ENCODE assay signal across 11 cellular contexts in genomic region chr22:39183991-39184585, GRCh38. TPM values are rescaled to one million over a fixed set of nuclear protein-coding genes. Genes with fewer than 3 reads are reported as not detected.
A peak's percentile ranks its signal among the peaks of the same experiment; 100 is the strongest.
DNase-seq lines count a peak whose midpoint lies in the region; ATAC-seq, FAIRE-seq and TF ChIP-seq lines count a peak whose summit lies in the region.
"Had no signal": no experiment of that assay in that cellular context is flagged by ENCODE, and none has a peak within 500 bp of the region (broad histone marks: within the 10 kb centered on the region; RNA-seq: fewer than 3 reads in every experiment).

No MANE protein-coding gene starts in this region.

- H3K79me1 ChIP-seq in mesendoderm (ENCODE audit: low read length): no peaks in the 10 kb centered on the region

- POLR2A ChIA-PET in A549 (lab: Yijun Ruan, JAX): no interaction called here

- H3K18ac ChIP-seq in mesendoderm (ENCODE audit: low read length): no peak overlapping the region

- no peak for TF ChIP-seq POLR2A in A549 (IDR thresholded peaks at IDR 0.05; ENCODE audit: low read length)

- TF ChIP-seq EP300 in A549 (IDR thresholded peaks at IDR 0.05) (no peak), Ishikawa (IDR thresholded peaks at IDR 0.05; ENCODE audit: borderline replicate concordance) (no peak)

- TF ChIP-seq RAD21 in A549 (conservative IDR thresholded peaks at IDR 0.05 in 1 of 2, IDR thresholded peaks at IDR 0.05 in 1 of 2): no peak
- TF ChIP-seq RAD21 in Ishikawa (IDR thresholded peaks at IDR 0.05; ENCODE audit: low read depth): no peak

- H3K79me2 ChIP-seq in fibroblast of lung (ENCODE audit: control insufficient read depth, insufficient read depth, low read length) (no peaks in the 10 kb centered on the region), mesendoderm (ENCODE audit: control insufficient read depth, insufficient read depth, low read length) (no peaks in the 10 kb centered on the region)

- no peaks in the 10 kb centered on the region for H4K20me1 ChIP-seq in fibroblast of lung (ENCODE audit: control insufficient read depth, extremely low read depth, insufficient read depth, low read length)

- 0 out of 6 replicates have a peak overlapping the region, but pooled peaks of 1 of the 2 experiments have one; percentile 3 for H3K27ac ChIP-seq in A549
- H3K27ac ChIP-seq in fibroblast of lung (ENCODE audit: insufficient read depth, low read length): peak overlapping the region; percentile 86
- H3K27ac ChIP-seq in mesendoderm (ENCODE audit: low read depth, low read length): no peak overlapping the region
- no peak overlapping the region for H3K27ac ChIP-seq in effector memory CD4-positive, alpha-beta T cell (ENCODE audit: insufficient read depth, low read length, poor library complexity, severe bottlenecking)

- ATAC-seq in A549 (peak; percentile 49 to 74; a peak in 3 of 6 replicates), HG03432 (IDR thresholded peaks at IDR 0.05; ENCODE audit: unreplicated experiment) (no peak)

- no peak for FAIRE-seq in A549 (lab: Jason Lieb, UNC)

- no peak overlapping the region for H2BK5ac ChIP-seq in mesendoderm (ENCODE audit: low read length)

- DNase-seq in A549 (ENCODE audit: low read depth in 1 of 2, low spot score in 1 of 2) (peak in 1 of 2 experiments; percentile 29), fibroblast of lung (ENCODE audit: low read depth in 2 of 2) (peak; percentile 77 to 80), mesendoderm (peak; percentile 56), NCI-H1048 (lab: John Stamatoyannopoulos, UW) (no peak)
- no peak for DNase-seq in effector CD4-positive, alpha-beta T cell
- no peak for DNase-seq in effector memory CD4-positive, alpha-beta T cell
- DNase-seq: NCI-H748 treated with DMSO at 0.1 percent for 48 hours, occipital lobe had no signal

- WGBS in A549 (ENCODE audit: missing lambda C conversion rate): 77% methylated on average over 11 of the region's 13 CpGs
- WGBS in mesendoderm (ENCODE audit: extremely low coverage, insufficient coverage, low lambda C conversion rate): no CpG with 5 or more reads among the region's 13 CpGs

- H4K5ac ChIP-seq in mesendoderm (ENCODE audit: low read length): no peak overlapping the region

- CTCF ChIA-PET in A549 (lab: Yijun Ruan, JAX): interaction anchor here (0.7 to 1.3 kb wide), 4 partner anchors 9 to 31 kb away, joined by 3 to 4 read pairs (median 4); no protein-coding TSS in a partner anchor

- no peak overlapping the region for H2AK5ac ChIP-seq in mesendoderm (ENCODE audit: low read length)

- H2BK120ac ChIP-seq in mesendoderm (ENCODE audit: low read depth, low read length): no peak overlapping the region

- H3K9me3 ChIP-seq in A549 (no peaks in the 10 kb centered on the region), fibroblast of lung (ENCODE audit: control insufficient read depth, insufficient read depth, low read depth, low read length) (no peaks in the 10 kb centered on the region)
- no peaks in the 10 kb centered on the region for H3K9me3 ChIP-seq in effector memory CD4-positive, alpha-beta T cell (ENCODE audit: control insufficient read depth, low read length)
- H3K9me3 ChIP-seq: adrenal gland had no signal

- H4K8ac ChIP-seq in mesendoderm (ENCODE audit: low read depth, low read length): no peak overlapping the region

- H3K4me1 ChIP-seq in A549 (no peaks in the 10 kb centered on the region), fibroblast of lung (ENCODE audit: control insufficient read depth, extremely low read depth, insufficient read depth, low read length) (peaks cover 16% of the 10 kb centered on the region), mesendoderm (ENCODE audit: control insufficient read depth, low read depth, low read length) (peaks cover 3% of the 10 kb centered on the region)
- H3K4me1 ChIP-seq in effector memory CD4-positive, alpha-beta T cell (ENCODE audit: control insufficient read depth, insufficient read depth, low read length, poor library complexity, severe bottlenecking): no peaks in the 10 kb centered on the region

- no peak overlapping the region for H2BK15ac ChIP-seq in mesendoderm (replicated peaks; ENCODE audit: low read depth)

- H3K4ac ChIP-seq in mesendoderm (ENCODE audit: low read depth, low read length): no peak overlapping the region

- H3K4me2 ChIP-seq in A549 (no peak overlapping the region), fibroblast of lung (ENCODE audit: extremely low read depth, insufficient read depth, low read length) (peak overlapping the region; percentile 2), mesendoderm (ENCODE audit: low read length) (no peak overlapping the region)

- H3K36me3 ChIP-seq in fibroblast of lung (ENCODE audit: control insufficient read depth, insufficient read depth, low read length): no peaks in the 10 kb centered on the region
- no peaks in the 10 kb centered on the region for H3K36me3 ChIP-seq in mesendoderm (ENCODE audit: control insufficient read depth, insufficient read depth, low read length)
- no peaks in the 10 kb centered on the region for H3K36me3 ChIP-seq in effector memory CD4-positive, alpha-beta T cell (ENCODE audit: control insufficient read depth, insufficient read depth, low read length)
- H3K36me3 ChIP-seq: adrenal gland had no signal

- no peaks in the 10 kb centered on the region for H3K27me3 ChIP-seq in fibroblast of lung (ENCODE audit: control insufficient read depth, insufficient read depth, low read length)
- no peaks in the 10 kb centered on the region for H3K27me3 ChIP-seq in mesendoderm (ENCODE audit: insufficient read depth, low read length, poor library complexity)
- no peaks in the 10 kb centered on the region for H3K27me3 ChIP-seq in effector memory CD4-positive, alpha-beta T cell (replicated peaks; ENCODE audit: control insufficient read depth, insufficient read depth, low read length, poor library complexity, severe bottlenecking)
- H3K27me3 ChIP-seq: adrenal gland had no signal

- no peak overlapping the region for H3K56ac ChIP-seq in mesendoderm (ENCODE audit: low read length)

- H3K4me3 ChIP-seq in A549: no peak overlapping the region
- no peak overlapping the region for H3K4me3 ChIP-seq in fibroblast of lung (replicated peaks in 1 of 4; ENCODE audit: control extremely low read depth in 1 of 4, insufficient read depth in 1 of 4, low read depth in 3 of 4, low read length in 4 of 4)
- H3K4me3 ChIP-seq in mesendoderm (ENCODE audit: low read length): no peak overlapping the region
- no peak overlapping the region for H3K4me3 ChIP-seq in effector memory CD4-positive, alpha-beta T cell (ENCODE audit: insufficient read depth, low read depth, low read length, poor library complexity, severe bottlenecking)
- H3K4me3 ChIP-seq: adrenal gland had no signal

- H3K23ac ChIP-seq in mesendoderm (ENCODE audit: low read length): no peak overlapping the region

- TF ChIP-seq CTCF in A549 (IDR thresholded peaks at IDR 0.05) (no peak), fibroblast of lung (conservative IDR thresholded peaks at IDR 0.05 in 1 of 2, IDR thresholded peaks at IDR 0.05 in 1 of 2; ENCODE audit: low read depth in 1 of 2, low read length in 2 of 2) (no peak)

- H3K9ac ChIP-seq in fibroblast of lung (ENCODE audit: insufficient read depth, low read length) (peak overlapping the region; percentile 37), mesendoderm (ENCODE audit: low read length) (no peak overlapping the region)

- H2AFZ ChIP-seq in fibroblast of lung (ENCODE audit: low read length): no peak overlapping the region

TF ChIP-seq in A549, 52 proteins besides CTCF, POLR2A, EP300 and RAD21 (continues in another document):
- TF ChIP-seq FOSL2 (IDR thresholded peaks at IDR 0.05): no peak
- TF ChIP-seq FOSL2 (CRISPR knock-in tag; IDR thresholded peaks at IDR 0.05): no peak
- TF ChIP-seq CBX8 (IDR thresholded peaks at IDR 0.05): no peak
- no peak for TF ChIP-seq RNF2 (IDR thresholded peaks at IDR 0.05; ENCODE audit: borderline replicate concordance, low read depth)
- no peak for TF ChIP-seq ZNF302 (CRISPR knock-in tag; IDR thresholded peaks at IDR 0.05)
- TF ChIP-seq KDM1A (IDR thresholded peaks at IDR 0.05; ENCODE audit: low read depth): no peak
- TF ChIP-seq EHF (CRISPR knock-in tag; IDR thresholded peaks at IDR 0.05): no peak
- TF ChIP-seq HOXB5 (CRISPR knock-in tag; IDR thresholded peaks at IDR 0.05): no peak
- no peak for TF ChIP-seq CHD2 (IDR thresholded peaks at IDR 0.05; ENCODE audit: low read length, partially characterized antibody)
- TF ChIP-seq KDM5A (IDR thresholded peaks at IDR 0.05): no peak
- no peak for TF ChIP-seq EHMT2 (IDR thresholded peaks at IDR 0.05; ENCODE audit: low read depth)
- TF ChIP-seq JUNB (IDR thresholded peaks at IDR 0.05): no peak
- TF ChIP-seq FOSB (CRISPR knock-in tag; IDR thresholded peaks at IDR 0.05): no peak

TF ChIP-seq in Ishikawa, 13 proteins besides CTCF, POLR2A, EP300 and RAD21:
- TF ChIP-seq FOXM1 (IDR thresholded peaks at IDR 0.05; ENCODE audit: borderline replicate concordance, low read depth): no peak
- TF ChIP-seq YY1 (IDR thresholded peaks at IDR 0.05; ENCODE audit: low read depth): 0 out of 2 replicates have a peak, but pooled peaks have one; percentile 19
- TF ChIP-seq MAX (IDR thresholded peaks at IDR 0.05): peak; percentile 19; the same call in 1 of the 2 replicates
- TF ChIP-seq NFIC (IDR thresholded peaks at IDR 0.05): no peak
TF ChIP-seq in Ishikawa: peak in this region for 2.

RNA-seq across cellular contexts. Expression of gene CBX7, which starts 31.6 kb away (rescaled TPM):
- 0.79 and 1.3 TPM in 2 replicates for polyA plus RNA-seq in A549 (2011; rRNA removed)
- polyA plus RNA-seq in A549 (2012; cell fraction: cytosol; rRNA removed): 1.2 and 1.8 TPM in 2 replicates
- polyA plus RNA-seq in A549 (2012; cell fraction: nucleus; rRNA removed): 5.3 and 5.5 TPM in 2 replicates
- polyA plus RNA-seq in A549 (2017; fragmentation: RNase III; extraction: RNeasy Plus Mini Kit Qiagen cat#74134 plus additional on column Dnase treatment): 2.0 to 2.5 TPM (median 2.3 TPM) in 3 replicates
- polyA minus RNA-seq in A549 (2011; rRNA and poly(A)+ RNA removed): 1.5 and 1.7 TPM in 2 replicates
- total RNA-seq in fibroblast of lung: 8.7 and 14.7 TPM in 2 replicates
- polyA plus RNA-seq in fibroblast of lung: 2.8 TPM in 2 replicates
- 4.1 TPM in 2 replicates for polyA plus RNA-seq in fibroblast of lung (2012)
- polyA minus RNA-seq in fibroblast of lung (ENCODE audit: low replicate concordance): 5.1 and 7.6 TPM in 2 replicates
- polyA plus RNA-seq in mesendoderm (2013, experiment 1 of 2): 1.5 TPM
- 1.3 TPM for polyA plus RNA-seq in mesendoderm (2013, experiment 2 of 2)

Comparison
In these comparisons a context has a peak if more than half of its experiments do, and no peak if none do; other contexts are left out.
1. DNase-seq: peak in fibroblast of lung (2 of 2) and mesendoderm (single experiment); none in effector CD4-positive, alpha-beta T cell (single experiment), effector memory CD4-positive, alpha-beta T cell (0 of 3) and NCI-H1048 (single experiment).